8 cellular contexts compared by ENCODE assay signal in the genomic region with DNA sequence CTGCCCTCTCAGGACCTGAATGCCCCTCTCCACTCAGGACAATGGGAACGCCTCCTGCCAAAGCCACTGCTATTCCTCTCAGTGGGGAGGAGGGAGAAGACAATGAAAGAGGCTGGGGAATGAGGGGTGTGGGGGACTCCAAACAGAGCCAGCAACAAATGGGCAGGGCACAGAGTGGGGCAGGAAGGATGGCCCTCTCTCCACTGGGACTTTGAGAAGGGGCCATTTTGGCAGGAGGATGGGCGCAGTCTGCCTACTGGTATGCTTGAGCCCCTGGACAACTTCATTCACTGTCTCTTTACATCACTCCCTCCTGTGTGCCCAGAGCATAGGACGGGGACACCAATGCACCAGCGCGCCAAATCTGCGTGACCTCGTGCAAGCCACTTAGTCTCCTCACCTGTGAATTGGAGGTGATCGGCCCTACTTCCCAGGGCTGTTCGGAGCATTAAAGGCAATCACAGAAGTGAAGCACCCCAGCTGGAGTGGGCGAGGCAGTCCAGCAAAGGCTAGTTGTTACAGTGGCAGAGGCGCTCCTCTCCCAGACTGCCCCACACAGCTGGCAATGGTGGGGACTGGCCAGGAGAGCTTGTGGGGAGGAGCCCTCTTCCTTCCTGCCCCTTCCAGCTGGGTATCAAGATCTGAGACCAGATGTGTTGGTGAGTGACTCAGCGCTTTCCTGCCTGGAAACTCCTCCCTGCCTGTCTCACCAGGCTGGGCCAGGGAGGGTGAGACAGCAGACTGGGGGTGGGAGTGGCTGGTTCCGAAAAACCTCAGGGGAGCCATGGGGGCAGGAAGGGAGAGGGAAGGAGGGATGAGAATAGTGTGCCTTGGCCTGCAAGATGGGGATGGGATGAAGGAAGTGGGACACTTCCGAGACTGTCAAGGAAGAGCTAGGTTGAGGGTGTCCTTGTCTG. TPM values are rescaled to one million over a fixed set of nuclear protein-coding genes. Genes with fewer than 3 reads are reported as not detected.
DNase-seq lines count a peak whose midpoint lies in the region; ATAC-seq and TF ChIP-seq lines count a peak whose summit lies in the region.

No MANE protein-coding gene starts in this region.

- H3K4me1 ChIP-seq in ACC112 (ENCODE audit: control insufficient read depth, insufficient read depth, low read length, unreplicated experiment) (peaks cover 23% of the 10 kb centered on the region), H9 (ENCODE audit: insufficient read depth, low read length) (no peaks in the 10 kb centered on the region; the same call in 1 of the 2 replicates), endodermal cell (ENCODE audit: control insufficient read depth, insufficient read depth, low read length) (peaks cover 9% of the 10 kb centered on the region)

- H3K27me3 ChIP-seq in ACC112 (ENCODE audit: insufficient read depth, low read length) (no peaks in the 10 kb centered on the region), H9 (ENCODE audit: insufficient read depth, low read length) (no peaks in the 10 kb centered on the region), endodermal cell (ENCODE audit: control insufficient read depth, insufficient read depth, low read length, poor library complexity, severe bottlenecking) (no peaks in the 10 kb centered on the region)

- H3K27ac ChIP-seq in ACC112 (ENCODE audit: low read depth, low read length), result peak overlapping the region; percentile 39; the same call in 1 of the 2 replicates
- no peak overlapping the region for H3K27ac ChIP-seq in H9 (ENCODE audit: insufficient read length, low read depth, low read length)
- no peak overlapping the region for H3K27ac ChIP-seq in endodermal cell (ENCODE audit: low read depth, low read length)

- H3K23me2 ChIP-seq in H9 (ENCODE audit: insufficient read length, low read depth, low read length, poor library complexity, severe bottlenecking), result no peaks in the 10 kb centered on the region

- no peaks in the 10 kb centered on the region for H3K79me1 ChIP-seq in H9 (ENCODE audit: insufficient read depth, low read depth, low read length, poor library complexity, severe bottlenecking)

- H2AFZ ChIP-seq in ACC112 (ENCODE audit: low read length, unreplicated experiment) (peak overlapping the region; percentile 33), H9 (ENCODE audit: low read length) (no peak overlapping the region)

- no peak for ATAC-seq in HG03039 (IDR thresholded peaks at IDR 0.05; ENCODE audit: unreplicated experiment)
- ATAC-seq in HG02588 (IDR thresholded peaks at IDR 0.05; ENCODE audit: unreplicated experiment), result no peak

- H3K79me2 ChIP-seq in ACC112 (ENCODE audit: control insufficient read depth, insufficient read depth, low read length, unreplicated experiment) (no peaks in the 10 kb centered on the region), H9 (ENCODE audit: insufficient read depth, low read length) (no peaks in the 10 kb centered on the region)

- no peak overlapping the region for H2BK5ac ChIP-seq in H9 (ENCODE audit: insufficient read length, low read length)

- no peak overlapping the region for H4K8ac ChIP-seq in H9 (replicated peaks; ENCODE audit: insufficient read length, low read depth, low read length)

- H3K9me3 Mint-ChIP-seq in H9 (no peaks in the 10 kb centered on the region), endodermal cell (no peaks in the 10 kb centered on the region)

- WGBS in H9 (ENCODE audit: extremely low coverage, insufficient read length, low lambda C conversion rate), result no CpG with 5 or more reads among the region's 14 CpGs
- WGBS in endodermal cell (ENCODE audit: insufficient coverage in 1 of 2, insufficient read length in 1 of 2), 2 experiments, result 83 to 89% methylated on average over 8 to 14 of the region's 14 CpGs

- H3K9ac ChIP-seq in H9 (ENCODE audit: extremely low read depth, insufficient read length, low read length), result no peak overlapping the region
- H3K9ac ChIP-seq in endodermal cell (ENCODE audit: extremely low read depth, low read length, poor library complexity, severe bottlenecking), result no peak overlapping the region

- H3K27me3 Mint-ChIP-seq in H9 (ENCODE audit: low read depth) (peaks cover 15% of the 10 kb centered on the region), endodermal cell (ENCODE audit: insufficient read depth) (peaks cover 3% of the 10 kb centered on the region)

- H4K20me1 ChIP-seq in H9 (ENCODE audit: control insufficient read depth, insufficient read depth, insufficient read length), result no peaks in the 10 kb centered on the region

- no peak overlapping the region for H3K56ac ChIP-seq in H9 (ENCODE audit: insufficient read length, low read depth, low read length)

- TF ChIP-seq CTCF in H9 (conservative IDR thresholded peaks at IDR 0.05) (no peak), endodermal cell (conservative IDR thresholded peaks at IDR 0.05) (no peak)

- H3K18ac ChIP-seq in H9 (ENCODE audit: insufficient read length, low read depth, low read length), result peak overlapping the region; percentile 23

- H2BK20ac ChIP-seq in H9 (ENCODE audit: low read depth, low read length, poor library complexity, severe bottlenecking), result no peak overlapping the region

- no peak overlapping the region for H2BK120ac ChIP-seq in H9 (ENCODE audit: low read depth, low read length, poor library complexity, severe bottlenecking)

- no peak overlapping the region for H3T11ph ChIP-seq in H9 (ENCODE audit: low read length)

- peak overlapping the region; percentile 54; the same call in 1 of the 2 replicates for H3K14ac ChIP-seq in H9 (ENCODE audit: insufficient read depth, low read length)

- no peak overlapping the region for H2BK15ac ChIP-seq in H9 (ENCODE audit: low read depth, low read length)

- H3K4me3 Mint-ChIP-seq in H9 (peak overlapping the region; percentile 7 to 46; a peak in 2 of 5 replicates), endodermal cell (peak overlapping the region; percentile 12)

- peaks cover 15 to 16% of the 10 kb centered on the region in 2 experiments for H3K4me1 Mint-ChIP-seq in H9
- peaks cover 16% of the 10 kb centered on the region for H3K4me1 Mint-ChIP-seq in endodermal cell

- in situ Hi-C loops in SK-MEL-5 (cut with HindIII; ENCODE audit: low pct_unique_long_range_greater_than_20kb, low sequenced_read_pairs), result no loop called here

- peak overlapping the region; percentile 45 to 92 (median 56); a peak in 4 of 7 replicates for H3K27ac Mint-ChIP-seq in H9
- H3K27ac Mint-ChIP-seq in endodermal cell, result peak overlapping the region; percentile 94

- H4K91ac ChIP-seq in H9 (ENCODE audit: insufficient read length, low read depth, low read length), result peak overlapping the region; percentile 25

- no peak overlapping the region for H3K4me2 ChIP-seq in H9 (ENCODE audit: insufficient read depth, insufficient read length, low read length)

- no peak overlapping the region for H4K5ac ChIP-seq in H9 (ENCODE audit: insufficient read length, low read depth, low read length)

- H2BK12ac ChIP-seq in H9 (ENCODE audit: insufficient read length, low read depth, low read length), result no peak overlapping the region

- H3K36me3 ChIP-seq in ACC112 (ENCODE audit: insufficient read depth, low read length), result no peaks in the 10 kb centered on the region
- no peaks in the 10 kb centered on the region for H3K36me3 ChIP-seq in endodermal cell (ENCODE audit: control insufficient read depth, insufficient read depth, low read length)

- H3K23ac ChIP-seq in H9 (ENCODE audit: insufficient read length, low read depth, low read length), result no peak overlapping the region

- H2AK5ac ChIP-seq in H9 (ENCODE audit: insufficient read length, low read length), result no peak overlapping the region

- H3K4me3 ChIP-seq in ACC112 (ENCODE audit: low read depth, low read length) (peak overlapping the region; percentile 41; the same call in 1 of the 2 replicates), endodermal cell (ENCODE audit: low read length) (no peak overlapping the region)

- H3K9me3 ChIP-seq in H9 (ENCODE audit: control insufficient read depth, low read depth, low read length) (no peaks in the 10 kb centered on the region), endodermal cell (ENCODE audit: control insufficient read depth, low read length) (no peaks in the 10 kb centered on the region)

- H3K36me3 Mint-ChIP-seq in H9 (ENCODE audit: insufficient read depth in 1 of 3, low read depth in 3 of 3) (no peaks in the 10 kb centered on the region), endodermal cell (ENCODE audit: low read depth) (no peaks in the 10 kb centered on the region)

- DNase-seq in H9 (peak; percentile 85), SK-MEL-5 (ENCODE audit: low read depth, low spot score) (peak; percentile 48), endodermal cell (peak; percentile 90), occipital lobe (lab: John Stamatoyannopoulos, UW) (peak; percentile 16), T-helper 9 cell (no peak)

- H3K4ac ChIP-seq in H9 (ENCODE audit: low read depth, low read length), result no peak overlapping the region

RNA-seq across cellular contexts. Expression of a gene that starts 22.4 kb away (rescaled TPM):
- 0.15 TPM in 2 replicates for total RNA-seq in H9 (2021)
- 2.7 and 3.0 TPM in 2 replicates for total RNA-seq in SK-MEL-5 (2014; rRNA removed; shearing (Covaris generic))
- polyA plus RNA-seq in SK-MEL-5 (2015; cell fraction: cytosol; rRNA removed), result 0.72 and 0.94 TPM in 2 replicates
- 0.46 and 1.0 TPM in 2 replicates for polyA plus RNA-seq in SK-MEL-5 (2015; cell fraction: nucleus; rRNA removed)
- total RNA-seq in endodermal cell, result under 1 TPM in 1 of 2 donors, not detected in 1; 0.18 TPM
- polyA plus RNA-seq in endodermal cell (2013, experiment 1 of 2), result 0.32 TPM
- 0.37 TPM for polyA plus RNA-seq in endodermal cell (2013, experiment 2 of 2)
- total RNA-seq in occipital lobe, result 4.1 TPM
